8 cellular contexts compared by ENCODE assay signal in the genomic region with DNA sequence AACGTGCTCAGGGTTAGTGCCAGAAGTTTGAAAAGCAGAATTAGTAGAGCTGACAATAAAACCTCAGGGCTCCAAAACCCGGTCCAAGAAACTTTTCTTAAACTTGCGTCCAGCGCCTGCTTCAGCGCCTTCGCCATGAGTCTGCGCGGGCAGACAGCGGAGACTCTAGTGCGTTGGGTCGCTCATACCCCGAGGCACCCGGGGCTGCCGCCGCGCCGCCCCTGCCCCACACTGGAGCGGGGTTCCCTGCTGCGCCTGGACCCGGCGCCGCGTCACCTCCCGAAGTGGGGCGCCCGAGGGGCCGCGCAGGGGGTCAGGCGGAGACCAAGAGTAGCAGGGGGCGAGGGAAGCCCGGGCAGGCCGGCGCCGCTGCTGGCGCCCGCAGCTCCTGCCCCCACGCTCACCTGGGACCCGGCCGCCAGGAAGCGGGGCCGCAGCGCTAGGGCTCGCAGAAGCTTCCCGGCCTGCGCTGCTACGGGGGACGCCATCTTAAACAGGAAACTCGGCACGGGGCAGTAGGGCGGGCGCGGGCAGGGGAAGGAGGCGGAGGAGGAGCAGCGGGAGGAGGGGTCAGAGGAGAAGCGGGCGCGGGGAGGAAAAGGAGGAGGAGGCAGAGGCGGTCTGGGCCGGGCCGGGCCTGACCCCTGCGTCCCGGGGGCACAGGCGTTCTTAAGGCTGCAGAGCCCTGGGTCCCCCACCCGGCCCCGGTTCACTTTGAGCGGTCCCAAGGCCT. TPM values are rescaled to one million over a fixed set of nuclear protein-coding genes. Genes with fewer than 3 reads are reported as not detected.
DNase-seq lines count a peak whose midpoint lies in the region; ATAC-seq and TF ChIP-seq lines count a peak whose summit lies in the region.

TSS of gene SUCLG2 (minus strand) at position 514 of the 733 bp plus-strand sequence. CDS start at position 488, 26 bp downstream.

- H3K4me3 ChIP-seq in WERI-Rb-1 (ENCODE audit: low read depth, low read length) (peak within 1 kb of the TSS; percentile 70), breast epithelium (peak within 1 kb of the TSS; percentile 81 to 94 (median 93))

- H3K9me3 ChIP-seq in WERI-Rb-1 (ENCODE audit: severe bottlenecking), result no peaks in the 10 kb centered on the region
- no peaks in the 10 kb centered on the region for H3K9me3 ChIP-seq in breast epithelium

- DNase-seq in NCI-H2081 (lab: John Stamatoyannopoulos, UW) (peak; percentile 66 to 73), NCI-H2081 treated with DMSO at 0.1 percent for 48 hours (lab: John Stamatoyannopoulos, UW) (no peak), NCI-H2029 (lab: John Stamatoyannopoulos, UW) (peak; percentile 41), WERI-Rb-1 (peak; percentile 94), breast epithelium (ENCODE audit: low spot score in 2 of 2) (peak; percentile 86 to 94), iPS-NIHi7 (ENCODE audit: extremely low spot score) (peak; percentile 79), smooth muscle cell of the brain vasculature (ENCODE audit: low read depth, low spot score) (peak; percentile 69)

- ATAC-seq in HG02852 (IDR thresholded peaks at IDR 0.05; ENCODE audit: unreplicated experiment), result peak; percentile 57

- TF ChIP-seq POLR2A in breast epithelium (IDR thresholded peaks at IDR 0.05), result peak; percentile 23

- intact Hi-C loops in breast epithelium (cut with DNase I; ENCODE audit: low total_unique reads), result no loop called here

- TF ChIP-seq CTCF in WERI-Rb-1 (IDR thresholded peaks at IDR 0.05; ENCODE audit: low read depth, low read length), result no peak
- no peak for TF ChIP-seq CTCF in breast epithelium (IDR thresholded peaks at IDR 0.05)

- H3K27ac ChIP-seq in WERI-Rb-1, result peak within 1 kb of the TSS; percentile 90
- peak within 1 kb of the TSS; percentile 91 to 96 for H3K27ac ChIP-seq in breast epithelium

- H3K36me3 ChIP-seq in WERI-Rb-1 (no peaks in the 10 kb centered on the region; the same call in 1 of the 2 replicates), breast epithelium (no peaks in the 10 kb centered on the region)

- peaks cover 0 to 7% of the 10 kb centered on the region in 2 donors for H3K4me1 ChIP-seq in breast epithelium

- H3K27me3 ChIP-seq in WERI-Rb-1 (ENCODE audit: insufficient read depth, low read depth, severe bottlenecking) (no peaks in the 10 kb centered on the region), breast epithelium (no peaks in the 10 kb centered on the region)

RNA-seq across cellular contexts. Expression of gene SUCLG2, which starts in this region (rescaled TPM):
- 10 to 100 TPM; 45.9 to 58.1 (median 52.8) TPM for total RNA-seq in breast epithelium
